ENCODE assay signal across 12 cellular contexts in the genomic region with DNA sequence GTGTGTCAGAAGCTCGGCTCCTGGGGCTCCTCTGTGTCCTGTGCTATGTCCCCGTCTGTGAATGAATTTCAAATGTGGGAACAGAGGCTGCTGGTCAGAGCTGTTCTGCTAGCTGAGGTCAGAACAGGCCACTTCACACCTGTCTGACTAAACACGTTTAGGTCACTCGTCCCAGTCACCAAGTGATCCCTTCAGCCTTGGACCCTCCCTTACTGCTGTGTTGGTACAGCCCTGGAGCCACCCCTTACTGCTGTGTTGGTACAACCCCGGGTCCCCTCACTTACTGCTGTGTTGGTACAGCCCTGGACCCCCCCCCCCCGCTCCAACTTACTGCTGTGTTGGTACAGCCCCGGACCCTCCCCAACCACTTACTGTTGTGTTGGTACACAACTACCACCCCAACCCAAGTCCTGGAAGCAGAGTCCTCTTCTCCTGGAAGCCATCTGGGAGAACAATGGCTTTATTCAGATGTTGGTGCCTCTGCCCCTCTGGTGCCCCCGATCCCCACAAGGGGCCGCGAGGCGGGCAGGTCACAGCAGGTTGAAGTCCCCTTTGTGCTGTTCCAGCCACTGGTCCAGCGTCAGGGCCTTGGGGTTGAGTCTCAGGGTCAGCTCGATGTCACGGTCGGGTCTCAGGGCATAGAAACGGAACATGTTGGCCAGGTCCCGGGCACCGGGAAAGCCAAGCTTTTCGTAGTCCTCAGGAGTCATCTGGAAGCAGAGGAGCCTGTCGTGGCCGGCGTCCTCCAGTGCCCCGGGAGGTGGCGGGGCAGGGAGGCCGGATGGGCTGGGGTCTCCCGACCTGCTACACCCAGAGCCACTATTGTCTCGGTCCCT. TPM values are rescaled to one million over a fixed set of nuclear protein-coding genes. Genes with fewer than 3 reads are reported as not detected.
DNase-seq lines count a peak whose midpoint lies in the region; ATAC-seq, FAIRE-seq and TF ChIP-seq lines count a peak whose summit lies in the region.
"Had no signal": no experiment of that assay in that cellular context is flagged by ENCODE, and none has a peak within 500 bp of the region (broad histone marks: within the 10 kb centered on the region; RNA-seq: fewer than 3 reads in every experiment).

No MANE protein-coding gene starts in this region.

- H3K4me3 ChIP-seq in A673 (ENCODE audit: low read depth, low read length, poor library complexity, severe bottlenecking) (no peak overlapping the region), H7 (ENCODE audit: insufficient read depth, low read depth, low read length) (no peak overlapping the region), WERI-Rb-1 (ENCODE audit: low read depth, low read length) (no peak overlapping the region), HepG2 (replicated peaks in 1 of 3; ENCODE audit: insufficient read depth in 1 of 3, low read depth in 2 of 3, low read length in 3 of 3) (peak overlapping the region; percentile 27 to 67 (median 43))
- H3K4me3 ChIP-seq: BLaER1 had no signal

- TF ChIP-seq CTCF in A673 (conservative IDR thresholded peaks at IDR 0.05; ENCODE audit: low read depth, low read length) (no peak), WERI-Rb-1 (IDR thresholded peaks at IDR 0.05; ENCODE audit: low read depth, low read length) (no peak), HepG2 (CRISPR knock-in tag; IDR thresholded peaks at IDR 0.05) (peak; percentile 55), D721Med (IDR thresholded peaks at IDR 0.05; ENCODE audit: insufficient read depth, missing control alignments) (no peak)

- no peak overlapping the region for H2AFZ ChIP-seq in HepG2 (ENCODE audit: low read length)

- 7% methylated on average over 11 of the region's 27 CpGs for WGBS in HepG2 (ENCODE audit: low lambda C conversion rate)

- H3K4me2 ChIP-seq in HepG2 (ENCODE audit: low read depth, low read length), result peak overlapping the region; percentile 83
- H3K4me2 ChIP-seq: BLaER1, KMS-11 had no signal

- H3K79me2 ChIP-seq in HepG2 (ENCODE audit: insufficient read depth, low read length), result no peaks in the 10 kb centered on the region

- no TSS peak for BruUV-seq in A673 (replicated peaks; lab: Mats Ljungman, UMichigan)
- TSS peak; percentile 81 for BruUV-seq in HepG2 (replicated peaks; lab: Mats Ljungman, UMichigan)

- peak; percentile 65 to 80; a peak in 3 of 4 replicates for TF ChIP-seq EP300 in HepG2 (IDR thresholded peaks at IDR 0.05; ENCODE audit: low read depth in 2 of 2, low read length in 2 of 2)
- TF ChIP-seq EP300 in HepG2 (CRISPR knock-in tag; IDR thresholded peaks at IDR 0.05; ENCODE audit: borderline replicate concordance), result peak; percentile 71; the same call in 1 of the 2 replicates

- CTCF ChIA-PET in A673 (lab: Charles Lee) (no interaction called here), HepG2 (lab: Yijun Ruan, JAX; ENCODE audit: low intra/inter-chr PET ratio, low total read pairs) (interaction anchor here (0.5 kb wide), 1 partner anchor 34 kb away, joined by 3 read pairs; no protein-coding TSS in a partner anchor)

- peak; percentile 73 for FAIRE-seq in HepG2 (lab: Jason Lieb, UNC)
- no peak for FAIRE-seq in D721Med (lab: Jason Lieb, UNC)
- FAIRE-seq: islet of Langerhans, RCC 7860 had no signal

- peak; percentile 48; the same call in 1 of the 2 replicates for TF ChIP-seq RAD21 in HepG2 (CRISPR knock-in tag; IDR thresholded peaks at IDR 0.05)

- no peaks in the 10 kb centered on the region for H3K9me3 ChIP-seq in A673 (ENCODE audit: low read depth, low read length, poor library complexity, severe bottlenecking)
- H3K9me3 ChIP-seq in WERI-Rb-1 (ENCODE audit: severe bottlenecking), result no peaks in the 10 kb centered on the region
- no peaks in the 10 kb centered on the region for H3K9me3 ChIP-seq in HepG2 (ENCODE audit: low read length)
- H3K9me3 ChIP-seq: BLaER1 had no signal

- no peaks in the 10 kb centered on the region for H4K20me1 ChIP-seq in HepG2 (ENCODE audit: insufficient read depth, low read length)

- intact Hi-C loops in A673 (cut with micrococcal nuclease; ENCODE audit: unreplicated experiment) (no loop called here), HepG2 (cut with micrococcal nuclease; ENCODE audit: unreplicated experiment) (loop anchor here (1.0 kb wide), 1 partner anchor 13 kb away; the partner anchor contains the start of gene NMRAL1)

- POLR2A ChIA-PET in A673 (lab: Charles Lee; ENCODE audit: low non-redundant PET) (no interaction called here), HepG2 (lab: Yijun Ruan, JAX) (interaction anchor here (0.6 to 8.2 kb wide), 13 partner anchors 10 to 90 kb away, joined by 3 to 175 read pairs (median 3); partner anchors contain the start of genes CDIP1, CORO7, HMOX2 and NMRAL1)

- H3K27me3 ChIP-seq in A673 (replicated peaks; ENCODE audit: insufficient read depth, low read depth, low read length, poor library complexity) (no peaks in the 10 kb centered on the region), H7 (ENCODE audit: control insufficient read depth, insufficient read depth, low read length) (no peaks in the 10 kb centered on the region), WERI-Rb-1 (ENCODE audit: insufficient read depth, low read depth, severe bottlenecking) (no peaks in the 10 kb centered on the region), HepG2 (ENCODE audit: control insufficient read depth in 1 of 2, insufficient read depth in 2 of 2, low read length in 2 of 2) (no peaks in the 10 kb centered on the region)
- H3K27me3 ChIP-seq: BLaER1 had no signal

- TF ChIP-seq POLR2A in HepG2 (IDR thresholded peaks at IDR 0.05; ENCODE audit: insufficient read depth in 1 of 2, low read depth in 2 of 2, low read length in 2 of 2), result peak in 1 of 2 experiments; percentile 58; a peak in 2 of 4 replicates

- peaks cover 57% of the 10 kb centered on the region for H3K36me3 ChIP-seq in A673 (ENCODE audit: insufficient read depth, low read length, poor library complexity, severe bottlenecking)
- peaks cover 22% of the 10 kb centered on the region for H3K36me3 ChIP-seq in H7 (replicated peaks; ENCODE audit: control insufficient read depth, insufficient read depth, low read length)
- peaks cover 22% of the 10 kb centered on the region for H3K36me3 ChIP-seq in WERI-Rb-1
- H3K36me3 ChIP-seq in HepG2 (replicated peaks in 1 of 2; ENCODE audit: control insufficient read depth in 1 of 2, insufficient read depth in 2 of 2, low read length in 2 of 2), result peaks cover 7 to 10% of the 10 kb centered on the region in 2 experiments; a peak in 4 of 5 replicates

- in situ Hi-C loops in HepG2 (cut with HindIII; ENCODE audit: extremely low pct_ligation_motif_present, low pct_unique_long_range_greater_than_20kb), result no loop called here

- H3K27ac ChIP-seq in A673 (ENCODE audit: low read depth, low read length, poor library complexity, severe bottlenecking) (peak overlapping the region; percentile 59), WERI-Rb-1 (peak overlapping the region; percentile 37; the same call in 1 of the 2 replicates), HepG2 (ENCODE audit: extremely low read length, insufficient read depth, low read length) (peak overlapping the region; percentile 98)
- H3K27ac ChIP-seq: BLaER1, KMS-11 had no signal

- peak overlapping the region; percentile 77 for H3K9ac ChIP-seq in HepG2 (ENCODE audit: insufficient read depth, low read depth, low read length)
- H3K9ac ChIP-seq: BLaER1, KMS-11 had no signal

- peak; percentile 37 for DNase-seq in A673 (ENCODE audit: low spot score)
- peak; percentile 83 for DNase-seq in H7
- DNase-seq in WERI-Rb-1, result peak; percentile 37
- peak; percentile 97 for DNase-seq in HepG2 (ENCODE audit: low spot score)
- no peak for DNase-seq in NCI-H2171 treated with DMSO at 0.1 percent for 48 hours (lab: John Stamatoyannopoulos, UW)
- DNase-seq in HPDE6-E6E7 (ENCODE audit: extremely low spot score), result no peak
- no peak for DNase-seq in NCI-H187 treated with DMSO at 0.1 percent for 48 hours (lab: John Stamatoyannopoulos, UW)
- DNase-seq in D721Med (ENCODE audit: insufficient read length, low spot score), result no peak

- H3K4me1 ChIP-seq in A673 (ENCODE audit: insufficient read depth, low read length, poor library complexity, severe bottlenecking) (no peaks in the 10 kb centered on the region), HepG2 (ENCODE audit: insufficient read depth, low read length) (peaks cover 64% of the 10 kb centered on the region)

- ATAC-seq in HepG2, result peak; percentile 77

RNA-seq across cellular contexts. Expression of gene NMRAL1, which starts 13.0 kb away (rescaled TPM):
- total RNA-seq in A673 (2021), result 85.8 and 98.8 TPM in 2 replicates
- total RNA-seq in H7 (2014; rRNA removed; shearing (Covaris generic)), result 85.4 and 102 TPM in 2 replicates
- total RNA-seq in HepG2 (2016; rRNA removed; fragmentation: Illumina TruSeq; extraction: Trizol), result 33.1 and 36.7 TPM in 2 replicates
- total RNA-seq in HepG2 (2016; cell fraction: cytosol; rRNA removed; fragmentation: Illumina TruSeq; extraction: Trizol; ENCODE audit: low read depth), result 60.6 and 75.2 TPM in 2 replicates
- total RNA-seq in HepG2 (2016; cell fraction: insoluble cytoplasmic fraction; rRNA removed; fragmentation: Illumina TruSeq; extraction: Trizol), result 36.3 and 39.9 TPM in 2 replicates
- total RNA-seq in HepG2 (2016; cell fraction: membrane; rRNA removed; fragmentation: Illumina TruSeq; extraction: Trizol), result 52.5 and 64.2 TPM in 2 replicates
- 15.0 and 21.0 TPM in 2 replicates for total RNA-seq in HepG2 (2016; cell fraction: nucleus; rRNA removed; fragmentation: Illumina TruSeq; extraction: Trizol)
- polyA plus RNA-seq in HepG2 (2011; rRNA removed), result 30.8 and 34.0 TPM in 2 replicates
- polyA plus RNA-seq in HepG2 (2011; cell fraction: cytosol; rRNA removed), result 41.5 and 57.5 TPM in 2 replicates
- polyA plus RNA-seq in HepG2 (2011; cell fraction: nucleus; rRNA removed), result 41.3 and 52.4 TPM in 2 replicates
- 17.3 and 21.3 TPM in 2 replicates for polyA plus RNA-seq in HepG2 (2012)
- 75.5 and 80.9 TPM in 2 replicates for polyA plus RNA-seq in HepG2 (2016; cell fraction: cytosol; fragmentation: Illumina TruSeq; extraction: Trizol; ENCODE audit: low read depth)
- polyA plus RNA-seq in HepG2 (2016; cell fraction: insoluble cytoplasmic fraction; fragmentation: Illumina TruSeq; extraction: Trizol; ENCODE audit: low read depth), result 33.0 and 34.1 TPM in 2 replicates
- polyA plus RNA-seq in HepG2 (2016; cell fraction: membrane; fragmentation: Illumina TruSeq; extraction: Trizol; ENCODE audit: low read depth), result 56.8 and 65.7 TPM in 2 replicates
- 30.1 and 31.9 TPM in 2 replicates for polyA plus RNA-seq in HepG2 (2016; cell fraction: nucleus; fragmentation: Illumina TruSeq; extraction: Trizol; ENCODE audit: insufficient read depth, low read depth)
- 40.7 and 121 TPM in 2 replicates for polyA minus RNA-seq in HepG2 (2011; rRNA and poly(A)+ RNA removed; ENCODE audit: low replicate concordance)
- 15.1 and 18.1 TPM in 2 replicates for polyA minus RNA-seq in HepG2 (2011; cell fraction: cytosol; rRNA and poly(A)+ RNA removed)
- polyA minus RNA-seq in HepG2 (2011; cell fraction: nucleus; rRNA and poly(A)+ RNA removed), result 12.9 and 15.0 TPM in 2 replicates

RNA-seq across cellular contexts. Expression of gene HMOX2, which starts 14.7 kb away (rescaled TPM):
- total RNA-seq in A673 (2021), result 59.4 and 63.0 TPM in 2 replicates
- total RNA-seq in H7 (2014; rRNA removed; shearing (Covaris generic)), result 44.9 and 54.1 TPM in 2 replicates
- total RNA-seq in HepG2 (2016; rRNA removed; fragmentation: Illumina TruSeq; extraction: Trizol), result 70.4 and 82.4 TPM in 2 replicates
- 13.1 and 14.4 TPM in 2 replicates for total RNA-seq in HepG2 (2016; cell fraction: cytosol; rRNA removed; fragmentation: Illumina TruSeq; extraction: Trizol; ENCODE audit: low read depth)
- 66.8 and 82.9 TPM in 2 replicates for total RNA-seq in HepG2 (2016; cell fraction: insoluble cytoplasmic fraction; rRNA removed; fragmentation: Illumina TruSeq; extraction: Trizol)
- 18.9 and 22.2 TPM in 2 replicates for total RNA-seq in HepG2 (2016; cell fraction: membrane; rRNA removed; fragmentation: Illumina TruSeq; extraction: Trizol)
- 30.8 and 32.4 TPM in 2 replicates for total RNA-seq in HepG2 (2016; cell fraction: nucleus; rRNA removed; fragmentation: Illumina TruSeq; extraction: Trizol)
- polyA plus RNA-seq in HepG2 (2011; rRNA removed), result 60.3 and 72.7 TPM in 2 replicates
- 71.7 and 71.8 TPM in 2 replicates for polyA plus RNA-seq in HepG2 (2011; cell fraction: cytosol; rRNA removed)
- 26.0 and 36.8 TPM in 2 replicates for polyA plus RNA-seq in HepG2 (2011; cell fraction: nucleus; rRNA removed)
- 38.0 and 61.0 TPM in 2 replicates for polyA plus RNA-seq in HepG2 (2012)
- 12.6 and 14.1 TPM in 2 replicates for polyA plus RNA-seq in HepG2 (2016; cell fraction: cytosol; fragmentation: Illumina TruSeq; extraction: Trizol; ENCODE audit: low read depth)
- 105 and 111 TPM in 2 replicates for polyA plus RNA-seq in HepG2 (2016; cell fraction: insoluble cytoplasmic fraction; fragmentation: Illumina TruSeq; extraction: Trizol; ENCODE audit: low read depth)
- polyA plus RNA-seq in HepG2 (2016; cell fraction: membrane; fragmentation: Illumina TruSeq; extraction: Trizol; ENCODE audit: low read depth), result 15.3 and 17.8 TPM in 2 replicates
- polyA plus RNA-seq in HepG2 (2016; cell fraction: nucleus; fragmentation: Illumina TruSeq; extraction: Trizol; ENCODE audit: insufficient read depth, low read depth), result 44.4 and 56.4 TPM in 2 replicates
- 41.9 and 78.2 TPM in 2 replicates for polyA minus RNA-seq in HepG2 (2011; rRNA and poly(A)+ RNA removed; ENCODE audit: low replicate concordance)
- 21.1 and 25.6 TPM in 2 replicates for polyA minus RNA-seq in HepG2 (2011; cell fraction: cytosol; rRNA and poly(A)+ RNA removed)
- 14.3 and 27.1 TPM in 2 replicates for polyA minus RNA-seq in HepG2 (2011; cell fraction: nucleus; rRNA and poly(A)+ RNA removed)

RNA-seq across cellular contexts. Expression of gene DNAJA3, which starts 35.8 kb away (rescaled TPM):
- total RNA-seq in A673 (2021) (101 and 105 TPM in 2 replicates), HepG2 (2016; rRNA removed; fragmentation: Illumina TruSeq; extraction: Trizol) (75.3 and 77.0 TPM in 2 replicates)
- total RNA-seq in H7 (2014; rRNA removed; shearing (Covaris generic)), result 85.5 and 87.8 TPM in 2 replicates
- total RNA-seq in HepG2 (2016; cell fraction: cytosol; rRNA removed; fragmentation: Illumina TruSeq; extraction: Trizol; ENCODE audit: low read depth), result 25.0 and 28.5 TPM in 2 replicates
- 71.5 and 76.4 TPM in 2 replicates for total RNA-seq in HepG2 (2016; cell fraction: insoluble cytoplasmic fraction; rRNA removed; fragmentation: Illumina TruSeq; extraction: Trizol)
- 43.5 and 45.7 TPM in 2 replicates for total RNA-seq in HepG2 (2016; cell fraction: membrane; rRNA removed; fragmentation: Illumina TruSeq; extraction: Trizol)
- total RNA-seq in HepG2 (2016; cell fraction: nucleus; rRNA removed; fragmentation: Illumina TruSeq; extraction: Trizol), result 42.9 and 52.3 TPM in 2 replicates
- polyA plus RNA-seq in HepG2 (2011; rRNA removed), result 79.9 and 83.3 TPM in 2 replicates
- polyA plus RNA-seq in HepG2 (2011; cell fraction: cytosol; rRNA removed), result 73.4 and 79.2 TPM in 2 replicates
- polyA plus RNA-seq in HepG2 (2011; cell fraction: nucleus; rRNA removed), result 121 and 132 TPM in 2 replicates
- 51.0 and 51.3 TPM in 2 replicates for polyA plus RNA-seq in HepG2 (2012)
- polyA plus RNA-seq in HepG2 (2016; cell fraction: cytosol; fragmentation: Illumina TruSeq; extraction: Trizol; ENCODE audit: low read depth), result 9.0 and 9.9 TPM in 2 replicates
- 60.7 and 69.6 TPM in 2 replicates for polyA plus RNA-seq in HepG2 (2016; cell fraction: insoluble cytoplasmic fraction; fragmentation: Illumina TruSeq; extraction: Trizol; ENCODE audit: low read depth)
- polyA plus RNA-seq in HepG2 (2016; cell fraction: membrane; fragmentation: Illumina TruSeq; extraction: Trizol; ENCODE audit: low read depth), result 16.3 and 18.8 TPM in 2 replicates
- polyA plus RNA-seq in HepG2 (2016; cell fraction: nucleus; fragmentation: Illumina TruSeq; extraction: Trizol; ENCODE audit: insufficient read depth, low read depth), result 95.3 and 101 TPM in 2 replicates
- 68.2 and 70.0 TPM in 2 replicates for polyA minus RNA-seq in HepG2 (2011; rRNA and poly(A)+ RNA removed; ENCODE audit: low replicate concordance)
- polyA minus RNA-seq in HepG2 (2011; cell fraction: cytosol; rRNA and poly(A)+ RNA removed), result 33.7 and 41.2 TPM in 2 replicates
- 60.1 and 62.8 TPM in 2 replicates for polyA minus RNA-seq in HepG2 (2011; cell fraction: nucleus; rRNA and poly(A)+ RNA removed)

RNA-seq across cellular contexts. Expression of gene CORO7, which starts 45.1 kb away (rescaled TPM):
- total RNA-seq in A673 (2021) (24.4 and 31.2 TPM in 2 replicates), HepG2 (2016; rRNA removed; fragmentation: Illumina TruSeq; extraction: Trizol) (5.9 and 9.9 TPM in 2 replicates)
- total RNA-seq in H7 (2014; rRNA removed; shearing (Covaris generic)), result 37.9 and 45.5 TPM in 2 replicates
- 5.5 and 8.0 TPM in 2 replicates for total RNA-seq in HepG2 (2016; cell fraction: cytosol; rRNA removed; fragmentation: Illumina TruSeq; extraction: Trizol; ENCODE audit: low read depth)
- total RNA-seq in HepG2 (2016; cell fraction: insoluble cytoplasmic fraction; rRNA removed; fragmentation: Illumina TruSeq; extraction: Trizol), result 4.0 and 11.9 TPM in 2 replicates
- total RNA-seq in HepG2 (2016; cell fraction: membrane; rRNA removed; fragmentation: Illumina TruSeq; extraction: Trizol), result 3.5 and 3.8 TPM in 2 replicates
- total RNA-seq in HepG2 (2016; cell fraction: nucleus; rRNA removed; fragmentation: Illumina TruSeq; extraction: Trizol), result 13.2 and 15.4 TPM in 2 replicates
- polyA plus RNA-seq in HepG2 (2011; rRNA removed), result 14.3 and 17.1 TPM in 2 replicates
- polyA plus RNA-seq in HepG2 (2011; cell fraction: cytosol; rRNA removed), result 2.7 and 6.4 TPM in 2 replicates
- polyA plus RNA-seq in HepG2 (2011; cell fraction: nucleus; rRNA removed), result 179 and 209 TPM in 2 replicates
- 9.1 and 11.1 TPM in 2 replicates for polyA plus RNA-seq in HepG2 (2012)
- polyA plus RNA-seq in HepG2 (2016; cell fraction: cytosol; fragmentation: Illumina TruSeq; extraction: Trizol; ENCODE audit: low read depth), result 0.66 and 0.77 TPM in 2 replicates
- 4.2 and 5.3 TPM in 2 replicates for polyA plus RNA-seq in HepG2 (2016; cell fraction: insoluble cytoplasmic fraction; fragmentation: Illumina TruSeq; extraction: Trizol; ENCODE audit: low read depth)
- 1.1 and 2.1 TPM in 2 replicates for polyA plus RNA-seq in HepG2 (2016; cell fraction: membrane; fragmentation: Illumina TruSeq; extraction: Trizol; ENCODE audit: low read depth)
- polyA plus RNA-seq in HepG2 (2016; cell fraction: nucleus; fragmentation: Illumina TruSeq; extraction: Trizol; ENCODE audit: insufficient read depth, low read depth), result 28.1 and 39.8 TPM in 2 replicates
- polyA minus RNA-seq in HepG2 (2011; rRNA and poly(A)+ RNA removed; ENCODE audit: low replicate concordance), result 26.6 and 27.6 TPM in 2 replicates
- 8.2 and 9.7 TPM in 2 replicates for polyA minus RNA-seq in HepG2 (2011; cell fraction: cytosol; rRNA and poly(A)+ RNA removed)
- 35.3 and 35.7 TPM in 2 replicates for polyA minus RNA-seq in HepG2 (2011; cell fraction: nucleus; rRNA and poly(A)+ RNA removed)

Comparison
In these comparisons a context has a peak if more than half of its experiments do, and no peak if none do; other contexts are left out.
1. DNase-seq: peak in A673 (single experiment), H7 (single experiment), WERI-Rb-1 (single experiment) and HepG2 (single experiment); none in NCI-H2171 treated with DMSO at 0.1 percent for 48 hours (single experiment), HPDE6-E6E7 (single experiment), NCI-H187 treated with DMSO at 0.1 percent for 48 hours (single experiment) and D721Med (single experiment).
2. H3K27ac ChIP-seq: peak in every context shown above with its lines; median percentile 98 in HepG2; 59 in A673; 37 in WERI-Rb-1.
3. H3K4me3 ChIP-seq: peak in HepG2 (3 of 3); none in A673 (single experiment), H7 (single experiment) and WERI-Rb-1 (single experiment).